8 cellular contexts compared by ENCODE assay signal in genomic region chr15:37098468-37099320, GRCh38. TPM values are rescaled to one million over a fixed set of nuclear protein-coding genes. Genes with fewer than 3 reads are reported as not detected.
A peak's percentile ranks its signal among the peaks of the same experiment; 100 is the strongest.
DNase-seq lines count a peak whose midpoint lies in the region; ATAC-seq and TF ChIP-seq lines count a peak whose summit lies in the region.

No MANE protein-coding gene starts in this region.

- under 1% methylated on average over 73 of the region's 75 CpGs for WGBS in HUES64

- peaks cover 35% of the 10 kb centered on the region for H3K79me2 ChIP-seq in osteoblast (ENCODE audit: insufficient read depth, low read length)

- peak overlapping the region; percentile 92 for H2AFZ ChIP-seq in osteoblast (ENCODE audit: low read length)

- H3K27me3 Mint-ChIP-seq in activated T-cell treated with anti-CD3 and anti-CD28 coated beads, Interleukin-2, amount 50 U/mL, for 72 hours (ENCODE audit: low read depth), result peaks cover 90% of the 10 kb centered on the region

- H3K4me3 Mint-ChIP-seq in activated T-cell treated with anti-CD3 and anti-CD28 coated beads, Interleukin-2, amount 50 U/mL, for 72 hours, result peak overlapping the region; percentile 85 to 95

- no peaks in the 10 kb centered on the region for H4K20me1 ChIP-seq in osteoblast (ENCODE audit: insufficient read depth, low read length)

- in situ Hi-C loops in GM13976 (cut with MboI; ENCODE audit: low sequenced_read_pairs, unreplicated experiment), result no loop called here

- H3K4me1 ChIP-seq in HUES64 (ENCODE audit: insufficient read depth, low read length) (peaks cover 30% of the 10 kb centered on the region), osteoblast (ENCODE audit: insufficient read depth, low read length) (no peaks in the 10 kb centered on the region)

- H3K9ac ChIP-seq in HUES64 (ENCODE audit: low read depth, low read length), result peak overlapping the region; percentile 53; the same call in 1 of the 2 replicates

- no peak overlapping the region for H3K27ac Mint-ChIP-seq in activated T-cell treated with anti-CD3 and anti-CD28 coated beads, Interleukin-2, amount 50 U/mL, for 72 hours

- DNase-seq in AG09309 (ENCODE audit: low read depth) (no peak), GM13976 (ENCODE audit: low spot score) (peak; percentile 66), globus pallidus (ENCODE audit: low spot score) (peak; percentile 57), osteoblast (ENCODE audit: insufficient read length, low spot score, missing footprints) (peak; percentile 93), cortex of kidney (lab: John Stamatoyannopoulos, UW) (no peak)
- peak in 1 of 2 donors; percentile 39 for DNase-seq in activated T-cell treated with anti-CD3 and anti-CD28 coated beads, Interleukin-2, amount 50 U/mL, for 72 hours
- no peak for DNase-seq in stimulated activated CD4-positive, alpha-beta T cell treated with anti-CD3 and anti-CD28 coated beads, Interleukin-2, amount 100 ng/mL, for 48 hours

- H3K27me3 ChIP-seq in HUES64 (ENCODE audit: insufficient read depth, low read length) (peaks cover 71% of the 10 kb centered on the region), osteoblast (ENCODE audit: insufficient read depth, low read length) (no peaks in the 10 kb centered on the region)

- H3K4me1 Mint-ChIP-seq in activated T-cell treated with anti-CD3 and anti-CD28 coated beads, Interleukin-2, amount 50 U/mL, for 72 hours (ENCODE audit: low read depth), result peaks cover 47% of the 10 kb centered on the region

- H3K36me3 ChIP-seq in HUES64 (ENCODE audit: insufficient read depth, low read length), result no peaks in the 10 kb centered on the region
- peaks cover 10% of the 10 kb centered on the region for H3K36me3 ChIP-seq in osteoblast (ENCODE audit: insufficient read depth, low read length)

- TF ChIP-seq CTCF in AG09309 (IDR thresholded peaks at IDR 0.05; ENCODE audit: control insufficient read depth, insufficient read depth, low read depth, low read length, missing control alignments) (no peak), GM13976 (IDR thresholded peaks at IDR 0.05; ENCODE audit: borderline replicate concordance, control extremely low read depth, extremely low read depth, insufficient read depth, missing control alignments) (no peak), osteoblast (IDR thresholded peaks at IDR 0.05; ENCODE audit: extremely low read depth, low read depth, low read length) (no peak)

- H3K27ac ChIP-seq in HUES64 (ENCODE audit: low read depth, low read length) (no peak overlapping the region), osteoblast (ENCODE audit: low read depth, low read length) (peak overlapping the region; percentile 92)

- peak; percentile 62 to 66 for ATAC-seq in activated T-cell treated with anti-CD3 and anti-CD28 coated beads, Interleukin-2, amount 50 U/mL, for 72 hours (replicated peaks in 1 of 2)

- H3K4me3 ChIP-seq in AG09309 (ENCODE audit: control insufficient read depth, low read depth, low read length) (peak overlapping the region; percentile 79), HUES64 (ENCODE audit: low read length) (peak overlapping the region; percentile 65), osteoblast (ENCODE audit: insufficient read depth, low read length) (peak overlapping the region; percentile 99)

- peaks cover 0 to 4% of the 10 kb centered on the region in 2 donors for H3K9me3 Mint-ChIP-seq in activated T-cell treated with anti-CD3 and anti-CD28 coated beads, Interleukin-2, amount 50 U/mL, for 72 hours

- no peaks in the 10 kb centered on the region for H3K9me3 ChIP-seq in HUES64 (ENCODE audit: insufficient read depth, low read depth, low read length)
- H3K9me3 ChIP-seq in osteoblast (ENCODE audit: low read depth, low read length), result no peaks in the 10 kb centered on the region

- peaks cover 11 to 15% of the 10 kb centered on the region in 2 donors for H3K36me3 Mint-ChIP-seq in activated T-cell treated with anti-CD3 and anti-CD28 coated beads, Interleukin-2, amount 50 U/mL, for 72 hours (ENCODE audit: insufficient read depth in 2 of 2)

- peak overlapping the region; percentile 91 for H3K4me2 ChIP-seq in osteoblast (ENCODE audit: insufficient read depth, low read length)

RNA-seq across cellular contexts. Expression of gene MEIS2, which starts 1.7 kb away (rescaled TPM):
- 15.0 TPM for polyA plus RNA-seq in HUES64 (2013, experiment 1 of 2)
- 20.2 TPM for polyA plus RNA-seq in HUES64 (2013, experiment 2 of 2)
- total RNA-seq in activated T-cell treated with anti-CD3 and anti-CD28 coated beads, Interleukin-2, amount 50 U/mL, for 72 hours, result under 1 TPM in 1 of 2 donors, not detected in 1; 0.19 TPM
- 14.7 and 17.7 TPM in 2 replicates for total RNA-seq in osteoblast

Comparison
In these comparisons a context has a peak if more than half of its experiments do, and no peak if none do; other contexts are left out.
1. DNase-seq: peak in GM13976 (single experiment), globus pallidus (single experiment) and osteoblast (single experiment); none in AG09309 (single experiment), stimulated activated CD4-positive, alpha-beta T cell treated with anti-CD3 and anti-CD28 coated beads, Interleukin-2, amount 100 ng/mL, for 48 hours (0 of 2) and cortex of kidney (single experiment).
2. RNA of gene MEIS2, which starts 1.7 kb away (total RNA-seq): 14.7 to 17.7 TPM in osteoblast; 0.19 TPM in activated T-cell treated with anti-CD3 and anti-CD28 coated beads, Interleukin-2, amount 50 U/mL, for 72 hours; every median in the first group is over 10 times any median in the second.
3. Peak in every context shown above with its lines, with median percentiles within 50 percentile points of each other: H3K4me3 ChIP-seq.